In the genomic region with DNA sequence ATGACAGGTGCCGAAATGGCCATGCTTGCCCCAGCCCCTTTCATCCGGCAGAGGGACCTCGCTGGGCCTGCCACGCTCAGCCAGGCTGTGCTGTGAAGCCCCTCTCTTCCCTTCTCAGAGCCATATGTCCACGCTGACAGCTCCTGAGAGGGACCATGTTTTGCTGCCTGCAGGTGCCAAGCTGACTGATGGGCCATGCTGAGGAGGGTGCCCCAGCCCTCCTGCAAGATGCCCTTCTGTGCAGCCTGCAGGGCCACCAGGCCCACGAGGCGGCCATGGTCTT, we compare ENCODE assay signal across 27 cellular contexts. TPM values are rescaled to one million over a fixed set of nuclear protein-coding genes. Genes with fewer than 3 reads are reported as not detected.
"Had no signal": no experiment of that assay in that cellular context is flagged by ENCODE, and none has a peak within 500 bp of the region (broad histone marks: within the 10 kb centered on the region; RNA-seq: fewer than 3 reads in every experiment).

No MANE protein-coding gene starts in this region.

- H3K4me3 ChIP-seq: coronary artery, esophagus squamous epithelium, gastroesophageal sphincter, heart right ventricle had no signal

- H3K27me3 ChIP-seq: brain microvascular endothelial cell, esophagus squamous epithelium, gastroesophageal sphincter, heart right ventricle had no signal

- H3K4me1 ChIP-seq: esophagus squamous epithelium, gastroesophageal sphincter, heart right ventricle had no signal

- H3K27ac ChIP-seq: brain microvascular endothelial cell, coronary artery, epithelial cell of prostate, esophagus squamous epithelium, gastroesophageal sphincter, heart right ventricle had no signal

- DNase-seq: activated CD4-positive, alpha-beta memory T cell treated with anti-CD3 and anti-CD28 coated beads for 36 hours; activated CD4-positive, alpha-beta T cell treated with anti-CD3 and anti-CD28 coated beads for 36 hours; activated CD4-positive, alpha-beta T cell treated with anti-CD3 and anti-CD28 coated beads, Interleukin-2, amount 10 ng/mL, durations not matched to agents 24 days and 14 days; activated CD4-positive, CD25-positive, alpha-beta regulatory T cell; activated CD4-positive, CD25-positive, alpha-beta regulatory T cell treated with anti-CD3 and anti-CD28 coated beads, Interleukin-2, amount 50 U/mL, for 72 hours; activated CD8-positive, alpha-beta memory T cell treated with anti-CD3 and anti-CD28 coated beads, Interleukin-2, amount 10 ng/mL, durations not matched to agents 7 days and 5 days; activated CD8-positive, alpha-beta memory T cell treated with anti-CD3 and anti-CD28 coated beads, Interleukin-2, amount 50 U/mL, for 4 hours; activated CD8-positive, alpha-beta T cell treated with anti-CD3 and anti-CD28 coated beads, Interleukin-2, amount 10 ng/mL, durations not matched to agents 7 days and 5 days; activated gamma-delta T cell; activated naive CD4-positive, alpha-beta T cell; activated naive CD4-positive, alpha-beta T cell treated with anti-CD3 and anti-CD28 coated beads, Interleukin-2, amount 10 ng/mL, durations not matched to agents 7 days and 5 days; activated naive CD8-positive, alpha-beta T cell treated with anti-CD3 and anti-CD28 coated beads, Interleukin-2, amount 10 ng/mL, durations not matched to agents 7 days and 5 days; activated T-cell treated with anti-CD3 and anti-CD28 coated beads, Interleukin-2, amount 50 U/mL, for 24 hours; activated T-cell treated with anti-CD3 and anti-CD28 coated beads, Interleukin-2, amount 50 U/mL, for 72 hours; brain microvascular endothelial cell; effector CD4-positive, alpha-beta T cell; esophagus squamous epithelium; foreskin melanocyte; heart right ventricle; T-helper 2 cell had no signal

- H3K9me3 ChIP-seq: gastroesophageal sphincter, heart right ventricle had no signal

- ATAC-seq: activated CD4-positive, alpha-beta T cell treated with anti-CD3 and anti-CD28 coated beads for 36 hours; activated CD8-positive, alpha-beta memory T cell treated with anti-CD3 and anti-CD28 coated beads, Interleukin-2, amount 10 ng/mL, durations not matched to agents 7 days and 5 days; activated CD8-positive, alpha-beta T cell treated with anti-CD3 and anti-CD28 coated beads, Interleukin-2, amount 10 ng/mL, durations not matched to agents 7 days and 5 days; activated T-cell treated with anti-CD3 and anti-CD28 coated beads, Interleukin-2, amount 50 U/mL, for 72 hours; gastroesophageal sphincter; heart right ventricle had no signal

RNA-seq across cellular contexts. Expression of gene CDH15, which starts 33.1 kb away (rescaled TPM):
- total RNA-seq: activated CD4-positive, alpha-beta memory T cell treated with anti-CD3 and anti-CD28 coated beads for 36 hours; activated CD4-positive, alpha-beta T cell treated with anti-CD3 and anti-CD28 coated beads for 36 hours; activated CD4-positive, alpha-beta T cell treated with anti-CD3 and anti-CD28 coated beads, Interleukin-2, amount 10 ng/mL, durations not matched to agents 24 days and 14 days; activated CD8-positive, alpha-beta memory T cell treated with anti-CD3 and anti-CD28 coated beads for 36 hours; activated CD8-positive, alpha-beta memory T cell treated with anti-CD3 and anti-CD28 coated beads, Interleukin-2, amount 10 ng/mL, durations not matched to agents 7 days and 5 days; activated CD8-positive, alpha-beta T cell treated with anti-CD3 and anti-CD28 coated beads, Interleukin-2, amount 10 ng/mL, durations not matched to agents 7 days and 5 days; activated naive CD8-positive, alpha-beta T cell treated with anti-CD3 and anti-CD28 coated beads, Interleukin-2, amount 10 ng/mL, durations not matched to agents 7 days and 5 days; activated T-cell treated with anti-CD3 and anti-CD28 coated beads, Interleukin-2, amount 50 U/mL, for 72 hours; endothelial cell of umbilical vein; esophagus squamous epithelium; T-helper 1 cell treated with Interleukin-12 subunit alpha and Interleukin-12 subunit beta and Interleukin-4 antibody, amounts not matched to agents 30 ng/mL and 1 ng/mL, for 36 hours had no signal
- polyA plus RNA-seq: esophagus had no signal
